Comparison of ENCODE assay signal across 20 cellular contexts in the genomic region with DNA sequence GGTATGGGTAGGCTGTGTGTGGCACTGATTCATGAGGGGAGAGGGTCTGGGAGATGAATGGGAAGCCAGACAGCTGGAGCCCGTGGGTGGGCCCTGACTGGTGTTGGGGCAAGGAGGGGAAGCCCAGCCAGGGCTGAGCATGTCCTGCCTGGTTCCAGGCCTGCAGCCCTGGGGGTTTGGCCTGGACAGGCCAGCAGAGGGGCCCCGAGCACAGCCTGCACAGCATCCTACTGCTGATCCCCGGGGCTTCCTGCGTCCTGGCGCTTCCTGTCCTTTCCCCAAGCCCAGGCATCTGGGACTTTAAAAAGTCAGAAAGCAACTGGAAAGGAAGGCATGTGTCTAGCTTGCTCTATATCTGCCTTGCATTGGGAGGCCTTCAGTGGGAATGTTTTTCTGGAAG. TPM values are rescaled to one million over a fixed set of nuclear protein-coding genes. Genes with fewer than 3 reads are reported as not detected.
"Had no signal": no experiment of that assay in that cellular context is flagged by ENCODE, and none has a peak within 500 bp of the region (broad histone marks: within the 10 kb centered on the region; RNA-seq: fewer than 3 reads in every experiment).

No MANE protein-coding gene starts in this region.

- H3K36me3 ChIP-seq: colonic mucosa, sigmoid colon, transverse colon had no signal

- DNase-seq: activated CD4-positive, alpha-beta memory T cell treated with anti-CD3 and anti-CD28 coated beads for 36 hours; activated CD4-positive, alpha-beta T cell treated with anti-CD3 and anti-CD28 coated beads for 1 hour; activated CD8-positive, alpha-beta memory T cell treated with anti-CD3 and anti-CD28 coated beads, Interleukin-2, amount 50 U/mL, for 4 hours; activated naive CD8-positive, alpha-beta T cell treated with anti-CD3 and anti-CD28 coated beads, Interleukin-2, amount 10 ng/mL, durations not matched to agents 7 days and 5 days; anterior cingulate cortex; colonic mucosa; effector CD4-positive, alpha-beta T cell; kidney glomerular epithelial cell; midbrain; naive thymus-derived CD4-positive, alpha-beta T cell; sigmoid colon; stimulated activated naive CD4-positive, alpha-beta T cell; substantia nigra; transverse colon had no signal

- H3K27me3 ChIP-seq: colonic mucosa, hepatocyte, sigmoid colon, transverse colon had no signal

- H3K27ac ChIP-seq: colonic mucosa, epithelial cell of prostate, hepatocyte, sigmoid colon, transverse colon had no signal

- H3K27ac Mint-ChIP-seq: activated CD4-positive, alpha-beta memory T cell treated with anti-CD3 and anti-CD28 coated beads for 36 hours; activated naive CD8-positive, alpha-beta T cell treated with anti-CD3 and anti-CD28 coated beads, Interleukin-2, amount 10 ng/mL, durations not matched to agents 7 days and 5 days had no signal

- H3K4me3 Mint-ChIP-seq: activated CD4-positive, alpha-beta memory T cell treated with anti-CD3 and anti-CD28 coated beads for 36 hours; activated naive CD8-positive, alpha-beta T cell treated with anti-CD3 and anti-CD28 coated beads, Interleukin-2, amount 10 ng/mL, durations not matched to agents 7 days and 5 days; naive thymus-derived CD4-positive, alpha-beta T cell had no signal

- H3K9me3 Mint-ChIP-seq: activated CD4-positive, alpha-beta memory T cell treated with anti-CD3 and anti-CD28 coated beads for 36 hours; activated naive CD8-positive, alpha-beta T cell treated with anti-CD3 and anti-CD28 coated beads, Interleukin-2, amount 10 ng/mL, durations not matched to agents 7 days and 5 days; naive thymus-derived CD4-positive, alpha-beta T cell had no signal

- H3K4me3 ChIP-seq: colonic mucosa, hepatocyte, sigmoid colon, transverse colon had no signal

- ATAC-seq: naive thymus-derived CD4-positive, alpha-beta T cell had no signal

- H3K4me1 ChIP-seq: colonic mucosa had no signal

- H2AFZ ChIP-seq: hepatocyte had no signal

- H3K4me2 ChIP-seq: hepatocyte had no signal

- H3K27me3 Mint-ChIP-seq: activated CD4-positive, alpha-beta memory T cell treated with anti-CD3 and anti-CD28 coated beads for 36 hours; activated naive CD8-positive, alpha-beta T cell treated with anti-CD3 and anti-CD28 coated beads, Interleukin-2, amount 10 ng/mL, durations not matched to agents 7 days and 5 days; naive thymus-derived CD4-positive, alpha-beta T cell had no signal

- FAIRE-seq: bronchial epithelial cell, TTC549 had no signal

- H3K9me3 ChIP-seq: colonic mucosa, sigmoid colon, transverse colon had no signal

RNA-seq across cellular contexts. Expression of gene SNAI3, which starts 18.8 kb away (rescaled TPM):
- total RNA-seq: bronchial epithelial cell had no signal

RNA-seq across cellular contexts. Expression of gene IL17C, which starts 29.1 kb away (rescaled TPM):
- total RNA-seq: colonic mucosa; hepatocyte; omental fat pad; sigmoid colon; T-helper 1 cell treated with Interleukin-12 subunit alpha and Interleukin-12 subunit beta and Interleukin-4 antibody, amounts not matched to agents 30 ng/mL and 1 ng/mL, for 36 hours; transverse colon had no signal
- polyA plus RNA-seq: naive thymus-derived CD4-positive, alpha-beta T cell had no signal
